ENCODE assay signal across 8 cellular contexts in genomic region chr3:122100591-122101491, GRCh38. TPM values are rescaled to one million over a fixed set of nuclear protein-coding genes. Genes with fewer than 3 reads are reported as not detected.
DNase-seq lines count a peak whose midpoint lies in the region; ATAC-seq and TF ChIP-seq lines count a peak whose summit lies in the region.

No MANE protein-coding gene starts in this region.

- BruUV-seq in HCT116 (replicated peaks; lab: Mats Ljungman, UMichigan) (no TSS peak), PC-3 (replicated peaks; lab: Mats Ljungman, UMichigan) (no TSS peak)

- H3K27me3 ChIP-seq in HCT116 (ENCODE audit: insufficient read depth, low read length) (0 out of 2 replicates have a peak, but pooled peaks cover 14% of the 10 kb centered on the region), PC-3 (ENCODE audit: low read length) (no peaks in the 10 kb centered on the region)

- RAD21 ChIA-PET in HCT116 (lab: Charles Lee; ENCODE audit: low non-redundant PET in 1 of 2, low total read pairs in 2 of 2, uncharacterized antibody in 2 of 2, unreplicated experiment in 2 of 2): interaction anchor here (0.6 to 1.1 kb wide), 4 partner anchors 158 to 205 kb away, joined by 3 to 4 read pairs (median 3); no protein-coding TSS in a partner anchor

- H3K27ac ChIP-seq in HCT116 (ENCODE audit: low read depth, low read length): no peak overlapping the region
- no peak overlapping the region for H3K27ac ChIP-seq in PC-3 (ENCODE audit: low read length)

- peak overlapping the region; percentile 86 for H3K27ac Mint-ChIP-seq in neural crest cell (ENCODE audit: unreplicated experiment)

- no peak for TF ChIP-seq POLR2A in HCT116 (IDR thresholded peaks at IDR 0.05; ENCODE audit: borderline replicate concordance, extremely low read depth, insufficient read depth, insufficient read length)

- H3K4me1 ChIP-seq in HCT116 (ENCODE audit: control insufficient read depth in 1 of 2, insufficient read depth in 2 of 2, low read length in 2 of 2) (no peaks in the 10 kb centered on the region), PC-3 (ENCODE audit: insufficient read depth, low read length) (no peaks in the 10 kb centered on the region)

- H3K4me2 ChIP-seq in HCT116 (ENCODE audit: low read length): no peak overlapping the region
- H3K4me2 ChIP-seq in PC-3 (ENCODE audit: low read length): no peak overlapping the region

- H3K4me3 ChIP-seq in HCT116 (replicated peaks in 1 of 2; ENCODE audit: low read depth in 1 of 2, low read length in 2 of 2): no peak overlapping the region
- no peak overlapping the region for H3K4me3 ChIP-seq in PC-3 (ENCODE audit: low read length)

- TF ChIP-seq CTCF in HCT116 (IDR thresholded peaks at IDR 0.05 in 2 of 3, conservative IDR thresholded peaks at IDR 0.05 in 1 of 3; ENCODE audit: borderline replicate concordance in 1 of 3, insufficient read depth in 1 of 3, low read depth in 2 of 3, low read length in 2 of 3): no peak
- no peak for TF ChIP-seq CTCF in PC-3 (conservative IDR thresholded peaks at IDR 0.05; ENCODE audit: low read depth, low read length)
- TF ChIP-seq CTCF in neural crest cell (conservative IDR thresholded peaks at IDR 0.05): no peak

- POLR2A ChIA-PET in HCT116 (lab: Charles Lee) (interaction anchor here (1.0 kb wide), 1 partner anchor 284 kb away, joined by 3 read pairs; the partner anchor contains the start of gene FAM162A), PC-3 (lab: Charles Lee; ENCODE audit: unreplicated experiment) (interaction anchor here (0.6 kb wide), 1 partner anchor 218 kb away, joined by 3 read pairs; no protein-coding TSS in a partner anchor)

- H3K36me3 ChIP-seq in HCT116 (ENCODE audit: control insufficient read depth in 1 of 2, insufficient read depth in 2 of 2, low read length in 2 of 2): no peaks in the 10 kb centered on the region
- H3K36me3 ChIP-seq in PC-3 (ENCODE audit: low read depth, low read length): no peaks in the 10 kb centered on the region

- no peak for TF ChIP-seq RAD21 in HCT116 (IDR thresholded peaks at IDR 0.05; ENCODE audit: low read depth)

- intact Hi-C loops in HCT116 (cut with micrococcal nuclease) (loop anchor here (1.0 to 5.0 kb wide), 4 partner anchors 157 to 576 kb away; no protein-coding TSS in a partner anchor), PC-3 (cut with micrococcal nuclease) (loop anchor here (1.0 to 5.0 kb wide), 2 partner anchors 158 to 256 kb away; no protein-coding TSS in a partner anchor)

- H3K36me3 Mint-ChIP-seq in neural crest cell (ENCODE audit: low read depth): no peaks in the 10 kb centered on the region

- no peak overlapping the region for H3K9ac ChIP-seq in HCT116 (ENCODE audit: low read length)
- H3K9ac ChIP-seq in PC-3 (ENCODE audit: low read length): no peak overlapping the region

- H4K20me1 ChIP-seq in HCT116 (ENCODE audit: insufficient read depth): no peaks in the 10 kb centered on the region
- no peaks in the 10 kb centered on the region for H4K20me1 ChIP-seq in PC-3 (ENCODE audit: low read length)

- no peak overlapping the region for H3K4me3 Mint-ChIP-seq in neural crest cell

- ATAC-seq in HCT116 (peak; percentile 46; the same call in 1 of the 2 replicates), PC-3 (no peak)

- no peaks in the 10 kb centered on the region for H3K9me3 Mint-ChIP-seq in neural crest cell

- H3F3A ChIP-seq in PC-3 (ENCODE audit: low read length, unreplicated experiment): no peaks in the 10 kb centered on the region

- no peaks in the 10 kb centered on the region for H3K9me2 ChIP-seq in HCT116 (ENCODE audit: insufficient read depth)
- no peaks in the 10 kb centered on the region for H3K9me2 ChIP-seq in PC-3 (replicated peaks; ENCODE audit: low read length)

- no peaks in the 10 kb centered on the region for H3K27me3 Mint-ChIP-seq in neural crest cell (ENCODE audit: low read depth)

- H3K9me3 ChIP-seq in HCT116 (ENCODE audit: control insufficient read depth in 1 of 2, insufficient read depth in 1 of 2, low read depth in 1 of 2, low read length in 2 of 2) (no peaks in the 10 kb centered on the region), PC-3 (ENCODE audit: low read length) (no peaks in the 10 kb centered on the region)

- H3K79me2 ChIP-seq in HCT116 (ENCODE audit: insufficient read depth, low read length) (no peaks in the 10 kb centered on the region), PC-3 (ENCODE audit: low read length) (no peaks in the 10 kb centered on the region)

- H3K4me1 Mint-ChIP-seq in neural crest cell: peaks cover 2% of the 10 kb centered on the region

- peak; percentile 41 for DNase-seq in NCI-H748 (lab: John Stamatoyannopoulos, UW; ENCODE audit: unreplicated experiment)
- no peak for DNase-seq in NCI-H748 treated with DMSO at 0.1 percent for 48 hours (lab: John Stamatoyannopoulos, UW)
- DNase-seq in HCT116 (ENCODE audit: low read depth, low spot score): no peak
- DNase-seq in PC-3: peak; percentile 16
- no peak for DNase-seq in neural crest cell (ENCODE audit: low read depth, low spot score)
- no peak for DNase-seq in NCI-H1930 (lab: John Stamatoyannopoulos, UW)
- DNase-seq in NCI-H345 treated with DMSO at 0.1 percent for 48 hours (lab: John Stamatoyannopoulos, UW; ENCODE audit: unreplicated experiment): no peak
- no peak for DNase-seq in NCI-H510A (lab: John Stamatoyannopoulos, UW)

- CTCF ChIA-PET in HCT116 (lab: Charles Lee): interaction anchor here (1.0 to 4.1 kb wide), 12 partner anchors 11 to 554 kb away, joined by 3 to 50 read pairs (median 6); partner anchors contain the start of gene FAM162A
- CTCF ChIA-PET in PC-3 (lab: Charles Lee): interaction anchor here (1.0 to 1.6 kb wide), 3 partner anchors 158 to 206 kb away, joined by 4 to 15 read pairs (median 6); no protein-coding TSS in a partner anchor

- H2AFZ ChIP-seq in HCT116 (ENCODE audit: low read depth, low read length, poor library complexity, severe bottlenecking) (no peak overlapping the region), PC-3 (ENCODE audit: low read length) (no peak overlapping the region)

TF ChIP-seq in HCT116, 20 proteins besides CTCF, POLR2A, EP300 and RAD21 (continues in another document):
- TF ChIP-seq EGR1 (IDR thresholded peaks at IDR 0.05; ENCODE audit: low read depth) (no peak), SRF (IDR thresholded peaks at IDR 0.05; ENCODE audit: low read depth) (no peak), ATF3 (IDR thresholded peaks at IDR 0.05) (no peak), POLR2AphosphoS5 (IDR thresholded peaks at IDR 0.05; ENCODE audit: low read depth, low read length) (no peak), CBX3 (IDR thresholded peaks at IDR 0.05; ENCODE audit: low read depth) (no peak), ZFX (IDR thresholded peaks at IDR 0.05) (no peak), ELF1 (IDR thresholded peaks at IDR 0.05; ENCODE audit: borderline replicate concordance, low read depth) (no peak), YY1 (IDR thresholded peaks at IDR 0.05; ENCODE audit: extremely low read depth, insufficient replicate concordance, low read depth, low read length) (no peak), ZNF274 (IDR thresholded peaks at IDR 0.05; ENCODE audit: low read depth, low read length) (no peak), REST (IDR thresholded peaks at IDR 0.05; ENCODE audit: low read depth) (no peak), JUND (IDR thresholded peaks at IDR 0.05) (no peak), TCF7L2 (IDR thresholded peaks at IDR 0.05; ENCODE audit: borderline replicate concordance, extremely low read depth, insufficient read depth, insufficient read length) (no peak), FOSL1 (IDR thresholded peaks at IDR 0.05; ENCODE audit: low read depth) (no peak), CEBPB (IDR thresholded peaks at IDR 0.05; ENCODE audit: low read depth) (no peak)

RNA-seq across cellular contexts. Expression of gene CD86, which starts 45.7 kb away (rescaled TPM):
- total RNA-seq in HCT116 (2021; ENCODE audit: unreplicated experiment): not detected
- polyA plus RNA-seq in HCT116 (2012): not detected in 2 replicates
- 0.07 TPM in 1 of 2 replicates, not detected in the other for total RNA-seq in PC-3 (2014; rRNA removed)
- not detected in 2 replicates for total RNA-seq in neural crest cell

Comparison
In these comparisons a context has a peak if more than half of its experiments do, and no peak if none do; other contexts are left out.
1. DNase-seq: peak in NCI-H748 (single experiment) and PC-3 (single experiment); none in NCI-H748 treated with DMSO at 0.1 percent for 48 hours (single experiment), HCT116 (single experiment), neural crest cell (single experiment), NCI-H1930 (0 of 2), NCI-H345 treated with DMSO at 0.1 percent for 48 hours (single experiment) and NCI-H510A (single experiment).